Comparison of ENCODE assay signal across 1 cellular context in the genomic region with DNA sequence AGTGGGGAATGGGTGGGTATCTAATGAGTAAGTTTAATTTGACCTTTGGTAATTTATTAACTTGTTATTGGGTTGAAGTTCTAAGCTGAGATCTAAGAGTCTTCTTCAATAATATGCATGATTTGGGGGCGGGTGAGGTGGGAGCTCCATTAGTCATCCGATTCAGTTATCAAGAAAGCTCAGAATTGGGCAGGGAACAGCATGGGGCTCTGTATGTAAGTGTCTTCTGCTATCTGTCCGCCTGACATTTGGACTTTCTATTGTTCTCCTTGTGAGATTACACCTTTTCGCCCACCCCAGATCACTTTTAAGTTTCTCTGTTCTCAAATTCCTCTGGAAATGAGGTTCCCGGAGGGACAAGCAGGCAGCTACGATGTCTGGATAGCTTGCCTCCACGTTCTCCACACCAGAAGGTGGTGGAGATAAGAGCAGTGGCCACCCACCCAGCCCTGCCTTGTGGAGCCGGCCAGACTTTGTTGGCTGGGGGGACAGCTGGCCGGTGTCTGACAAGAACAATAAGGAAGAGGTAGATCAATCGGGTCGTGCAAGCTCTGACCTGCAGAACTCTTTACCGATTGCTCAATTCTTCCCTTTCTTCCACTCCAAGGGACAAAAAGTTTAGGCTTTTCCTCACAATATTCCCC.
TF ChIP-seq lines count a peak whose summit lies in the region.

No MANE protein-coding gene starts in this region.

TF ChIP-seq in K562, 482 proteins besides CTCF, POLR2A, EP300 and RAD21 (continued from another document and continues in another):
- TF ChIP-seq ZNF277 (CRISPR knock-in tag; IDR thresholded peaks at IDR 0.05; ENCODE audit: borderline replicate concordance) (no peak), ARID1B (IDR thresholded peaks at IDR 0.05) (peak; percentile 98), ZNF586 (CRISPR knock-in tag; conservative IDR thresholded peaks at IDR 0.05) (no peak), CBFA2T3 (IDR thresholded peaks at IDR 0.05) (peak; percentile 99), HDGF (IDR thresholded peaks at IDR 0.05) (no peak), DIDO1 (tag; IDR thresholded peaks at IDR 0.05; ENCODE audit: low read depth) (no peak), GTF2A2 (tag; IDR thresholded peaks at IDR 0.05) (no peak), HNRNPH1 (optimal IDR thresholded peaks at IDR 0.05; ENCODE audit: low read depth, low read length) (no peak), RREB1 (CRISPR knock-in tag; IDR thresholded peaks at IDR 0.05) (no peak), SRSF9 (IDR thresholded peaks at IDR 0.05; ENCODE audit: borderline replicate concordance, low read depth, low read length) (no peak), BCL6 (CRISPR knock-in tag; IDR thresholded peaks at IDR 0.05) (no peak), E2F4 (CRISPR knock-in tag; IDR thresholded peaks at IDR 0.05; ENCODE audit: low read depth) (no peak), RBM25 (IDR thresholded peaks at IDR 0.05; ENCODE audit: low read depth, low read length, severe bottlenecking) (no peak), ZNF165 (CRISPR knock-in tag; IDR thresholded peaks at IDR 0.05; ENCODE audit: borderline replicate concordance) (no peak), ILK (tag; IDR thresholded peaks at IDR 0.05; ENCODE audit: borderline replicate concordance, low read depth) (no peak), PCBP2 (IDR thresholded peaks at IDR 0.05; ENCODE audit: low read depth, low read length, poor library complexity, severe bottlenecking) (no peak), CBX2 (IDR thresholded peaks at IDR 0.05; ENCODE audit: insufficient read depth, low read length, poor library complexity, severe bottlenecking) (no peak), SMAD3 (CRISPR knock-in tag; conservative IDR thresholded peaks at IDR 0.05) (no peak), ZNF12 (CRISPR knock-in tag; IDR thresholded peaks at IDR 0.05) (no peak), ZNF347 (CRISPR knock-in tag; IDR thresholded peaks at IDR 0.05; ENCODE audit: low read depth) (no peak)
- TF ChIP-seq, protein P1, sequence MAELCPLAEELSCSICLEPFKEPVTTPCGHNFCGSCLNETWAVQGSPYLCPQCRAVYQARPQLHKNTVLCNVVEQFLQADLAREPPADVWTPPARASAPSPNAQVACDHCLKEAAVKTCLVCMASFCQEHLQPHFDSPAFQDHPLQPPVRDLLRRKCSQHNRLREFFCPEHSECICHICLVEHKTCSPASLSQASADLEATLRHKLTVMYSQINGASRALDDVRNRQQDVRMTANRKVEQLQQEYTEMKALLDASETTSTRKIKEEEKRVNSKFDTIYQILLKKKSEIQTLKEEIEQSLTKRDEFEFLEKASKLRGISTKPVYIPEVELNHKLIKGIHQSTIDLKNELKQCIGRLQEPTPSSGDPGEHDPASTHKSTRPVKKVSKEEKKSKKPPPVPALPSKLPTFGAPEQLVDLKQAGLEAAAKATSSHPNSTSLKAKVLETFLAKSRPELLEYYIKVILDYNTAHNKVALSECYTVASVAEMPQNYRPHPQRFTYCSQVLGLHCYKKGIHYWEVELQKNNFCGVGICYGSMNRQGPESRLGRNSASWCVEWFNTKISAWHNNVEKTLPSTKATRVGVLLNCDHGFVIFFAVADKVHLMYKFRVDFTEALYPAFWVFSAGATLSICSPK (IDR thresholded peaks at IDR 0.05; ENCODE audit: borderline replicate concordance): no peak
- TF ChIP-seq, protein P2, sequence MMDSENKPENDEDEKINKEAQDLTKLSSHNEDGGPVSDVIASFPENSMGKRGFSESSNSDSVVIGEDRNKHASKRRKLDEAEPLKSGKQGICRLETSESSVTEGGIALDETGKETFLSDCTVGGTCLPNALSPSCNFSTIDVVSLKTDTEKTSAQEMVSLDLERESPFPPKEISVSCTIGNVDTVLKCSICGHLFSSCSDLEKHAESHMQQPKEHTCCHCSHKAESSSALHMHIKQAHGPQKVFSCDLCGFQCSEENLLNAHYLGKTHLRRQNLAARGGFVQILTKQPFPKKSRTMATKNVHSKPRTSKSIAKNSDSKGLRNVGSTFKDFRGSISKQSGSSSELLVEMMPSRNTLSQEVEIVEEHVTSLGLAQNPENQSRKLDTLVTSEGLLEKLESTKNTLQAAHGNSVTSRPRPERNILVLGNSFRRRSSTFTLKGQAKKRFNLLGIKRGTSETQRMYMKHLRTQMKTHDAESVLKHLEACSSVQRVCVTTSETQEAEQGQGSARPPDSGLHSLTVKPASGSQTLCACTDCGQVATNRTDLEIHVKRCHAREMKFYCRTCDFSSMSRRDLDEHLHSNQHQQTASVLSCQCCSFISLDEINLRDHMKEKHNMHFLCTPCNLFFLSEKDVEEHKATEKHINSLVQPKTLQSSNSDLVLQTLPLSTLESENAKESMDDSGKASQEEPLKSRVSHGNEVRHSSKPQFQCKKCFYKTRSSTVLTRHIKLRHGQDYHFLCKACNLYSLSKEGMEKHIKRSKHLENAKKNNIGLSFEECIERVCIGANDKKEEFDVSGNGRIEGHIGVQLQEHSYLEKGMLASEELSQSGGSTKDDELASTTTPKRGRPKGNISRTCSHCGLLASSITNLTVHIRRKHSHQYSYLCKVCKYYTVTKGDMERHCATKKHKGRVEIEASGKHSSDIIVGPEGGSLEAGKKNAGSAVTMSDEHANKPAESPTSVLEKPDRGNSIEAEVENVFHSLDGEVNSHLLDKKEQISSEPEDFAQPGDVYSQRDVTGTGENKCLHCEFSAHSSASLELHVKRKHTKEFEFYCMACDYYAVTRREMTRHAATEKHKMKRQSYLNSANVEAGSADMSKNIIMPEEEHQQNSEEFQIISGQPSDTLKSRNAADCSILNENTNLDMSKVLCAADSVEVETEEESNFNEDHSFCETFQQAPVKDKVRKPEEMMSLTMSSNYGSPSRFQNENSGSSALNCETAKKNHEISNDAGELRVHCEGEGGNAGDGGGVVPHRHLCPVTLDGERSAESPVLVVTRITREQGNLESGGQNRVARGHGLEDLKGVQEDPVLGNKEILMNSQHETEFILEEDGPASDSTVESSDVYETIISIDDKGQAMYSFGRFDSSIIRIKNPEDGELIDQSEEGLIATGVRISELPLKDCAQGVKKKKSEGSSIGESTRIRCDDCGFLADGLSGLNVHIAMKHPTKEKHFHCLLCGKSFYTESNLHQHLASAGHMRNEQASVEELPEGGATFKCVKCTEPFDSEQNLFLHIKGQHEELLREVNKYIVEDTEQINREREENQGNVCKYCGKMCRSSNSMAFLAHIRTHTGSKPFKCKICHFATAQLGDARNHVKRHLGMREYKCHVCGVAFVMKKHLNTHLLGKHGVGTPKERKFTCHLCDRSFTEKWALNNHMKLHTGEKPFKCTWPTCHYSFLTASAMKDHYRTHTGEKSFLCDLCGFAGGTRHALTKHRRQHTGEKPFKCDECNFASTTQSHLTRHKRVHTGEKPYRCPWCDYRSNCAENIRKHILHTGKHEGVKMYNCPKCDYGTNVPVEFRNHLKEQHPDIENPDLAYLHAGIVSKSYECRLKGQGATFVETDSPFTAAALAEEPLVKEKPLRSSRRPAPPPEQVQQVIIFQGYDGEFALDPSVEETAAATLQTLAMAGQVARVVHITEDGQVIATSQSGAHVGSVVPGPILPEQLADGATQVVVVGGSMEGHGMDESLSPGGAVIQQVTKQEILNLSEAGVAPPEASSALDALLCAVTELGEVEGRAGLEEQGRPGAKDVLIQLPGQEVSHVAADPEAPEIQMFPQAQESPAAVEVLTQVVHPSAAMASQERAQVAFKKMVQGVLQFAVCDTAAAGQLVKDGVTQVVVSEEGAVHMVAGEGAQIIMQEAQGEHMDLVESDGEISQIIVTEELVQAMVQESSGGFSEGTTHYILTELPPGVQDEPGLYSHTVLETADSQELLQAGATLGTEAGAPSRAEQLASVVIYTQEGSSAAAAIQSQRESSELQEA (IDR thresholded peaks at IDR 0.05; ENCODE audit: low read depth): no peak
